ENCODE assay signal across 22 cellular contexts in the genomic region with DNA sequence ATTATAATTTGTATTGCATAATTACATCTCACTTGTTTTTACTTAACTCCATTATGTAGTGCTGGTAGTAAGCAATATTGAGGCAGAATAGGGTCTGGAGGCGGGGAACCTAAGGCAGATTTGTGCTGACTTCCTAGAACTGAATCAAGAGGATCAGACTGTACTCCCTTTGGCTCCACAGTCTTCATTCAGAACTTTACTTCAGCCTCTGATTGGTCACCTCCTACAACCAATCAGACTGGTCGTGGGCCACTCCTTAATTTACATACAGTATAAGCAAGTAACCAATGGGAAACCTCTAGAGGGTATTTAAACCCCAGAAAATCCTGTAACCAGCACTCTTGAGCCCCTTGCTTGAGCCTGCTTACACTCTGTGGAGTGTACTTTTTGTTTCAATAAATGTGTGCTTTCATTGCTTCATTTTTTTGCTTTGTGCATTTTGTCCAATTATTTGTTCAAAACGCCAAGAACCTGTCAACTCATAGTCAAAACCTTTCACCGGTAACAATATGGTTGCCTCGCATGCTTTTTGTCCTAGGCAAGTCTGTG. TPM values are rescaled to one million over a fixed set of nuclear protein-coding genes. Genes with fewer than 3 reads are reported as not detected.
DNase-seq lines count a peak whose midpoint lies in the region; ATAC-seq and TF ChIP-seq lines count a peak whose summit lies in the region.
"Had no signal": no experiment of that assay in that cellular context is flagged by ENCODE, and none has a peak within 500 bp of the region (broad histone marks: within the 10 kb centered on the region; RNA-seq: fewer than 3 reads in every experiment).

No MANE protein-coding gene starts in this region.

- H3K27me3 Mint-ChIP-seq in activated naive CD4-positive, alpha-beta T cell treated with anti-CD3 and anti-CD28 coated beads, Interleukin-2, amount 10 ng/mL, durations not matched to agents 7 days and 5 days: no peaks in the 10 kb centered on the region
- H3K27me3 Mint-ChIP-seq: stimulated activated naive CD8-positive, alpha-beta T cell treated with anti-CD3 and anti-CD28 coated beads, Interleukin-15, Interleukin-2, amounts not matched to agents 100 ng/mL and 50 ng/mL, for 24 hours; type B pancreatic cell had no signal

- no peak overlapping the region for H3K4me2 ChIP-seq in DND-41 (ENCODE audit: insufficient read depth, low read length)
- no peak overlapping the region for H3K4me2 ChIP-seq in fibroblast of lung (ENCODE audit: extremely low read depth, insufficient read depth, low read length)

- no peak overlapping the region for H2AFZ ChIP-seq in DND-41 (ENCODE audit: low read depth, low read length)
- H2AFZ ChIP-seq in fibroblast of lung (ENCODE audit: low read length): no peak overlapping the region

- no peaks in the 10 kb centered on the region for H3K9me3 ChIP-seq in DND-41 (ENCODE audit: insufficient read depth, low read length, severe bottlenecking)
- no peaks in the 10 kb centered on the region for H3K9me3 ChIP-seq in fibroblast of lung (ENCODE audit: control insufficient read depth, insufficient read depth, low read depth, low read length)
- H3K9me3 ChIP-seq in colonic mucosa: no peaks in the 10 kb centered on the region
- H3K9me3 ChIP-seq: Caco-2 had no signal

- H3K36me3 ChIP-seq in DND-41 (ENCODE audit: insufficient read depth, low read length): peaks cover 8% of the 10 kb centered on the region; the same call in 1 of the 2 replicates
- H3K36me3 ChIP-seq in fibroblast of lung (ENCODE audit: control insufficient read depth, insufficient read depth, low read length): no peaks in the 10 kb centered on the region
- H3K36me3 ChIP-seq in colonic mucosa: no peaks in the 10 kb centered on the region

- ATAC-seq in DND-41 (ENCODE audit: insufficient read depth, low read depth) (peak; percentile 43; the same call in 1 of the 3 replicates), HG03175 (IDR thresholded peaks at IDR 0.05; ENCODE audit: unreplicated experiment) (no peak)
- ATAC-seq: left cardiac atrium, Panc1 had no signal

- H3K9me3 Mint-ChIP-seq in activated naive CD4-positive, alpha-beta T cell treated with anti-CD3 and anti-CD28 coated beads, Interleukin-2, amount 10 ng/mL, durations not matched to agents 7 days and 5 days: no peaks in the 10 kb centered on the region
- H3K9me3 Mint-ChIP-seq: nephron, type B pancreatic cell had no signal

- H3K9ac ChIP-seq in DND-41 (ENCODE audit: low read depth, low read length) (no peak overlapping the region), fibroblast of lung (ENCODE audit: insufficient read depth, low read length) (no peak overlapping the region), colonic mucosa (ENCODE audit: low read depth in 2 of 2, low read length in 2 of 2) (no peak overlapping the region)

- H3K27ac Mint-ChIP-seq in activated naive CD4-positive, alpha-beta T cell treated with anti-CD3 and anti-CD28 coated beads, Interleukin-2, amount 10 ng/mL, durations not matched to agents 7 days and 5 days: no peak overlapping the region
- H3K27ac Mint-ChIP-seq: nephron, type B pancreatic cell had no signal

- H3K4me1 ChIP-seq in DND-41 (ENCODE audit: insufficient read depth, low read length): peaks cover 12% of the 10 kb centered on the region
- H3K4me1 ChIP-seq in fibroblast of lung (ENCODE audit: control insufficient read depth, extremely low read depth, insufficient read depth, low read length): no peaks in the 10 kb centered on the region
- no peaks in the 10 kb centered on the region for H3K4me1 ChIP-seq in colonic mucosa
- H3K4me1 ChIP-seq: Caco-2 had no signal

- TF ChIP-seq CTCF in DND-41 (IDR thresholded peaks at IDR 0.05; ENCODE audit: borderline replicate concordance, extremely low read depth, low read length, poor library complexity, severe bottlenecking): no peak
- TF ChIP-seq CTCF in fibroblast of lung (conservative IDR thresholded peaks at IDR 0.05 in 1 of 2, IDR thresholded peaks at IDR 0.05 in 1 of 2; ENCODE audit: low read depth in 1 of 2, low read length in 2 of 2): no peak
- TF ChIP-seq CTCF in colonic mucosa (IDR thresholded peaks at IDR 0.05): no peak

- CTCF ChIA-PET in activated naive CD4-positive, alpha-beta T cell treated with anti-CD3 and anti-CD28 coated beads, Interleukin-2, amount 10 ng/mL, durations not matched to agents 7 days and 5 days (lab: Charles Lee): no interaction called here

- H3K4me3 ChIP-seq in DND-41 (ENCODE audit: low read depth in 1 of 2, low read length in 2 of 2) (no peak overlapping the region), fibroblast of lung (replicated peaks in 1 of 4; ENCODE audit: control extremely low read depth in 1 of 4, insufficient read depth in 1 of 4, low read depth in 3 of 4, low read length in 4 of 4) (no peak overlapping the region), colonic mucosa (no peak overlapping the region)
- H3K4me3 ChIP-seq in Jurkat, Clone E6-1 (ENCODE audit: low read length): no peak overlapping the region
- H3K4me3 ChIP-seq: dorsolateral prefrontal cortex had no signal

- no peaks in the 10 kb centered on the region for H4K20me1 ChIP-seq in DND-41 (ENCODE audit: insufficient read depth, low read length)
- no peaks in the 10 kb centered on the region for H4K20me1 ChIP-seq in fibroblast of lung (ENCODE audit: control insufficient read depth, extremely low read depth, insufficient read depth, low read length)

- peaks cover 18% of the 10 kb centered on the region for H3K36me3 Mint-ChIP-seq in activated naive CD4-positive, alpha-beta T cell treated with anti-CD3 and anti-CD28 coated beads, Interleukin-2, amount 10 ng/mL, durations not matched to agents 7 days and 5 days

- peaks cover 14% of the 10 kb centered on the region for H3K4me1 Mint-ChIP-seq in activated naive CD4-positive, alpha-beta T cell treated with anti-CD3 and anti-CD28 coated beads, Interleukin-2, amount 10 ng/mL, durations not matched to agents 7 days and 5 days
- H3K4me1 Mint-ChIP-seq: nephron had no signal

- no peak overlapping the region for H3K4me3 Mint-ChIP-seq in activated naive CD4-positive, alpha-beta T cell treated with anti-CD3 and anti-CD28 coated beads, Interleukin-2, amount 10 ng/mL, durations not matched to agents 7 days and 5 days
- H3K4me3 Mint-ChIP-seq: nephron; stimulated activated naive CD8-positive, alpha-beta T cell treated with anti-CD3 and anti-CD28 coated beads, Interleukin-15, Interleukin-2, amounts not matched to agents 100 ng/mL and 50 ng/mL, for 24 hours; type B pancreatic cell had no signal

- H3K27ac ChIP-seq in DND-41 (ENCODE audit: low read length) (no peak overlapping the region), fibroblast of lung (ENCODE audit: insufficient read depth, low read length) (no peak overlapping the region), colonic mucosa (no peak overlapping the region)
- H3K27ac ChIP-seq: dorsolateral prefrontal cortex had no signal

- H3K79me2 ChIP-seq in DND-41 (ENCODE audit: insufficient read depth, low read length) (no peaks in the 10 kb centered on the region), fibroblast of lung (ENCODE audit: control insufficient read depth, insufficient read depth, low read length) (no peaks in the 10 kb centered on the region)

- intact Hi-C loops in colonic mucosa (cut with DNase I): no loop called here

- DNase-seq in DND-41: no peak
- DNase-seq in Jurkat, Clone E6-1 (ENCODE audit: low read depth, low spot score): peak; percentile 46
- peak; percentile 3 to 9 for DNase-seq in fibroblast of lung (ENCODE audit: low read depth in 2 of 2)
- no peak for DNase-seq in activated naive CD4-positive, alpha-beta T cell treated with anti-CD3 and anti-CD28 coated beads, Interleukin-2, amount 10 ng/mL, durations not matched to agents 7 days and 5 days
- DNase-seq in NCI-H146 (lab: John Stamatoyannopoulos, UW): no peak
- DNase-seq in colonic mucosa: no peak
- DNase-seq: activated CD4-positive, alpha-beta T cell treated with anti-CD3 and anti-CD28 coated beads for 48 hours; activated effector memory CD4-positive, alpha-beta T cell treated with Interleukin-2 at 50 U/mL for 16 hours; AML-193; Caco-2; dorsolateral prefrontal cortex; left cardiac atrium; NCI-H1048; NCI-H2029 treated with DMSO at 0.1 percent for 48 hours; NCI-H526 treated with DMSO at 0.1 percent for 48 hours; posterior cingulate gyrus had no signal

- H3K27me3 ChIP-seq in DND-41 (ENCODE audit: insufficient read depth, low read length, poor library complexity): no peaks in the 10 kb centered on the region
- H3K27me3 ChIP-seq in fibroblast of lung (ENCODE audit: control insufficient read depth, insufficient read depth, low read length): no peaks in the 10 kb centered on the region
- H3K27me3 ChIP-seq in colonic mucosa: no peaks in the 10 kb centered on the region
- H3K27me3 ChIP-seq: dorsolateral prefrontal cortex had no signal

TF ChIP-seq in PFSK-1, 5 proteins besides CTCF, POLR2A, EP300 and RAD21 (continues in another document):
- TF ChIP-seq FOXP2 (optimal IDR thresholded peaks at IDR 0.05; ENCODE audit: borderline replicate concordance, extremely low read depth, extremely low read length, insufficient read depth) (no peak), POLR2AphosphoS5 (IDR thresholded peaks at IDR 0.05; ENCODE audit: low read depth, low read length) (peak; percentile 57; the same call in 1 of the 2 replicates)

RNA-seq across cellular contexts. Expression of gene ZBTB8OS, which starts 31.6 kb away (rescaled TPM):
- 105 TPM for polyA plus RNA-seq in Jurkat, Clone E6-1 (2012; ENCODE audit: insufficient read depth, insufficient read length)
- polyA plus RNA-seq in PFSK-1 (2012; ENCODE audit: insufficient read length, low read depth): 15.4 TPM
- total RNA-seq in fibroblast of lung (37.8 and 38.0 TPM in 2 replicates), colonic mucosa (10 to 100 TPM; 42.4 to 45.7 TPM)
- 72.6 and 92.3 TPM in 2 replicates for polyA plus RNA-seq in fibroblast of lung
- polyA plus RNA-seq in fibroblast of lung (2012): 53.2 and 63.8 TPM in 2 replicates
- 0.70 and 3.7 TPM in 2 replicates for polyA minus RNA-seq in fibroblast of lung (ENCODE audit: low replicate concordance)

RNA-seq across cellular contexts. Expression of gene RBBP4, which starts 32.3 kb away (rescaled TPM):
- polyA plus RNA-seq in Jurkat, Clone E6-1 (2012; ENCODE audit: insufficient read depth, insufficient read length): 493 TPM
- polyA plus RNA-seq in PFSK-1 (2012; ENCODE audit: insufficient read length, low read depth): 109 TPM
- total RNA-seq in fibroblast of lung (92.5 and 95.0 TPM in 2 replicates), colonic mucosa (100 to 1,000 TPM; 155 to 171 TPM)
- polyA plus RNA-seq in fibroblast of lung: 169 TPM in 2 replicates
- polyA plus RNA-seq in fibroblast of lung (2012): 105 and 121 TPM in 2 replicates
- polyA minus RNA-seq in fibroblast of lung (ENCODE audit: low replicate concordance): 65.1 and 87.1 TPM in 2 replicates

Comparison
In these comparisons a context has a peak if more than half of its experiments do, and no peak if none do; other contexts are left out.
1. DNase-seq: peak in Jurkat, Clone E6-1 (single experiment) and fibroblast of lung (2 of 2); none in DND-41 (single experiment), activated naive CD4-positive, alpha-beta T cell treated with anti-CD3 and anti-CD28 coated beads, Interleukin-2, amount 10 ng/mL, durations not matched to agents 7 days and 5 days (single experiment), NCI-H146 (single experiment) and colonic mucosa (single experiment).